1 cellular context compared by ENCODE assay signal in genomic region chr11:62575837-62576236, GRCh38.
TF ChIP-seq lines count a peak whose summit lies in the region.

No MANE protein-coding gene starts in this region.

TF ChIP-seq in WTC11, 78 proteins besides CTCF, POLR2A, EP300 and RAD21 (continued from another document):
- TF ChIP-seq MAX (CRISPR knock-in tag; IDR thresholded peaks at IDR 0.05) (no peak), JAZF1 (CRISPR knock-in tag; IDR thresholded peaks at IDR 0.05) (no peak), ZNF416 (CRISPR knock-in tag; IDR thresholded peaks at IDR 0.05) (no peak), TEAD4 (CRISPR knock-in tag; IDR thresholded peaks at IDR 0.05) (no peak), PREB (CRISPR knock-in tag; IDR thresholded peaks at IDR 0.05; ENCODE audit: borderline replicate concordance) (no peak), SMAD3 (CRISPR knock-in tag; IDR thresholded peaks at IDR 0.05; ENCODE audit: borderline replicate concordance) (no peak), FOXJ3 (CRISPR knock-in tag; IDR thresholded peaks at IDR 0.05; ENCODE audit: borderline replicate concordance) (no peak)
